ENCODE assay signal across 26 cellular contexts in the genomic region with DNA sequence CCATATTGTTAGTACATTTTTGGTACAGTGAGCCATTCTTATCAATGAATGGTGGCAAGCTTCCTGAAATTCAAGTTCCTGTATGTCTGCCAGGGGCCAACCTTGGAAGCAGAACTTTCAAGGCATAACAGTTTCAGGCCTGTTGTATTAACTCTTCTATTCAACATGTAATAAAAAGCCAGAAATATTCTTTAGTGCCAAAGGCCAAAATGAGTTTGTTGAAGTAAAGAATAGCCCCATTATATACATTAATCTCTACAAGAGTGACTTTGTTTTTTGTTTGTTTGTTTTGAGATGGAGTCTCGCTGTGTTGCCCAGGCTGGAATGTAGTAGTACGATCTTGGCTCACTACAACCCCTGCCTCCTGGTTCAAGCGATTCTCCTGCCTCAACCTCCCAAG.
"Had no signal": no experiment of that assay in that cellular context is flagged by ENCODE, and none has a peak within 500 bp of the region (broad histone marks: within the 10 kb centered on the region; RNA-seq: fewer than 3 reads in every experiment).

No MANE protein-coding gene starts in this region.

- H3K27me3 ChIP-seq: stomach, suprapubic skin, testis, thyroid gland, tibial artery, tibial nerve, transverse colon, upper lobe of left lung, upper lobe of right lung, uterus, vagina had no signal

- H3K27ac ChIP-seq: stomach, suprapubic skin, testis, thoracic aorta, thyroid gland, tibial artery, tibial nerve, transverse colon, upper lobe of left lung, upper lobe of right lung, uterus, vagina had no signal

- H3K4me1 ChIP-seq: suprapubic skin, testis, thyroid gland, tibial artery, tibial nerve, transverse colon, upper lobe of right lung, uterus, vagina had no signal

- H3K9me3 ChIP-seq: stomach, suprapubic skin, testis, thoracic aorta, thyroid gland, tibial artery, tibial nerve, transverse colon, upper lobe of left lung, upper lobe of right lung, uterus, vagina had no signal

- DNase-seq: stimulated activated CD4-positive, alpha-beta T cell treated with anti-CD3 and anti-CD28 coated beads, Interleukin-2, amount 100 ng/mL, for 48 hours; stimulated activated CD4-positive, alpha-beta T cell treated with anti-CD3 and anti-CD28 coated beads, Interleukin-4, amount 100 ng/mL, for 1 hour; stimulated activated CD4-positive, alpha-beta T cell treated with anti-CD3 and anti-CD28 coated beads, Interleukin-4, amount 100 ng/mL, for 24 hours; stimulated activated CD4-positive, alpha-beta T cell treated with anti-CD3 and anti-CD28 coated beads, Interleukin-4, amount 100 ng/mL, for 4 hours; stimulated activated CD8-positive, alpha-beta memory T cell treated with anti-CD3 and anti-CD28 coated beads, Interleukin-4, amount 100 ng/mL, for 48 hours; stimulated activated naive B cell treated with anti-CD40 and anti-IgM and Interleukin-4, amounts not matched to agents 10 μg/mL and 1 μg/mL and 100 μg/mL, for 72 hours; stimulated activated naive CD4-positive, alpha-beta T cell; stimulated activated naive CD4-positive, alpha-beta T cell treated with Interleukin-2 at 50 U/mL for 16 hours; stimulated activated naive CD8-positive, alpha-beta T cell treated with anti-CD3 and anti-CD28 coated beads, Interleukin-15, amount 100 ng/mL, for 72 hours; stimulated activated naive CD8-positive, alpha-beta T cell treated with anti-CD3 and anti-CD28 coated beads, Interleukin-15, Interleukin-2, amounts not matched to agents 100 U/mL and 50 U/mL, for 24 hours; stomach; substantia nigra; testis; thyroid gland; tibial artery; transverse colon; trophoblast cell; upper lobe of left lung; upper lobe of right lung; uterus had no signal

- ATAC-seq: stimulated activated effector memory CD8-positive, alpha-beta T cell treated with anti-CD3 and anti-CD28 coated beads, Interleukin-12 subunit alpha, Interleukin-12 subunit beta, amount 100 ng/mL, for 72 hours; stimulated activated memory B cell treated with anti-CD40 and anti-IgM and Interleukin-4, amounts not matched to agents 10 μg/mL and 1 μg/mL and 100 μg/mL, for 72 hours; stimulated activated naive B cell treated with anti-CD40 and anti-IgM and Interleukin-4, amounts not matched to agents 10 μg/mL and 1 μg/mL and 100 μg/mL, for 72 hours; stimulated activated naive CD8-positive, alpha-beta T cell treated with anti-CD3 and anti-CD28 coated beads, Interleukin-15, amount 100 ng/mL, for 72 hours; stimulated activated naive CD8-positive, alpha-beta T cell treated with anti-CD3 and anti-CD28 coated beads, Interleukin-15, Interleukin-2, amounts not matched to agents 100 U/mL and 50 U/mL, for 24 hours; upper lobe of right lung had no signal

- H3K36me3 ChIP-seq: thyroid gland, transverse colon, uterus had no signal

- H3K4me3 ChIP-seq: stomach, suprapubic skin, testis, thoracic aorta, thyroid gland, tibial artery, tibial nerve, transverse colon, upper lobe of left lung, upper lobe of right lung, uterus, vagina had no signal
